In genomic region chr7:139855498-139856270, GRCh38 we compare ENCODE assay signal across 1 cellular context.
TF ChIP-seq lines count a peak whose summit lies in the region.

No MANE protein-coding gene starts in this region.

TF ChIP-seq in K562, 482 proteins besides CTCF, POLR2A, EP300 and RAD21 (continued from another document and continues in another):
- TF ChIP-seq, protein P1, sequence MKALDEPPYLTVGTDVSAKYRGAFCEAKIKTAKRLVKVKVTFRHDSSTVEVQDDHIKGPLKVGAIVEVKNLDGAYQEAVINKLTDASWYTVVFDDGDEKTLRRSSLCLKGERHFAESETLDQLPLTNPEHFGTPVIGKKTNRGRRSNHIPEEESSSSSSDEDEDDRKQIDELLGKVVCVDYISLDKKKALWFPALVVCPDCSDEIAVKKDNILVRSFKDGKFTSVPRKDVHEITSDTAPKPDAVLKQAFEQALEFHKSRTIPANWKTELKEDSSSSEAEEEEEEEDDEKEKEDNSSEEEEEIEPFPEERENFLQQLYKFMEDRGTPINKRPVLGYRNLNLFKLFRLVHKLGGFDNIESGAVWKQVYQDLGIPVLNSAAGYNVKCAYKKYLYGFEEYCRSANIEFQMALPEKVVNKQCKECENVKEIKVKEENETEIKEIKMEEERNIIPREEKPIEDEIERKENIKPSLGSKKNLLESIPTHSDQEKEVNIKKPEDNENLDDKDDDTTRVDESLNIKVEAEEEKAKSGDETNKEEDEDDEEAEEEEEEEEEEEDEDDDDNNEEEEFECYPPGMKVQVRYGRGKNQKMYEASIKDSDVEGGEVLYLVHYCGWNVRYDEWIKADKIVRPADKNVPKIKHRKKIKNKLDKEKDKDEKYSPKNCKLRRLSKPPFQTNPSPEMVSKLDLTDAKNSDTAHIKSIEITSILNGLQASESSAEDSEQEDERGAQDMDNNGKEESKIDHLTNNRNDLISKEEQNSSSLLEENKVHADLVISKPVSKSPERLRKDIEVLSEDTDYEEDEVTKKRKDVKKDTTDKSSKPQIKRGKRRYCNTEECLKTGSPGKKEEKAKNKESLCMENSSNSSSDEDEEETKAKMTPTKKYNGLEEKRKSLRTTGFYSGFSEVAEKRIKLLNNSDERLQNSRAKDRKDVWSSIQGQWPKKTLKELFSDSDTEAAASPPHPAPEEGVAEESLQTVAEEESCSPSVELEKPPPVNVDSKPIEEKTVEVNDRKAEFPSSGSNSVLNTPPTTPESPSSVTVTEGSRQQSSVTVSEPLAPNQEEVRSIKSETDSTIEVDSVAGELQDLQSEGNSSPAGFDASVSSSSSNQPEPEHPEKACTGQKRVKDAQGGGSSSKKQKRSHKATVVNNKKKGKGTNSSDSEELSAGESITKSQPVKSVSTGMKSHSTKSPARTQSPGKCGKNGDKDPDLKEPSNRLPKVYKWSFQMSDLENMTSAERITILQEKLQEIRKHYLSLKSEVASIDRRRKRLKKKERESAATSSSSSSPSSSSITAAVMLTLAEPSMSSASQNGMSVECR (CRISPR knock-in tag; IDR thresholded peaks at IDR 0.05) = no peak
- TF ChIP-seq PHF20 (IDR thresholded peaks at IDR 0.05; ENCODE audit: partially characterized antibody) (peak; percentile 28), GTF2E2 (tag; IDR thresholded peaks at IDR 0.05) (peak; percentile 74; the same call in 1 of the 2 replicates), BDP1 (IDR thresholded peaks at IDR 0.05; ENCODE audit: insufficient read depth, insufficient read length) (no peak), HNRNPUL1 (IDR thresholded peaks at IDR 0.05; ENCODE audit: low read length) (no peak), DPF2 (IDR thresholded peaks at IDR 0.05) (peak; percentile 47; the same call in 1 of the 2 replicates), SMARCE1 (IDR thresholded peaks at IDR 0.05) (0 out of 2 replicates have a peak, but pooled peaks have one; percentile 22), ARID1B (IDR thresholded peaks at IDR 0.05) (no peak; the same call in 1 of the 2 replicates), NR4A1 (CRISPR knock-in tag; IDR thresholded peaks at IDR 0.05) (no peak), NR4A1 (tag; IDR thresholded peaks at IDR 0.05) (peak; percentile 89), LCOR (CRISPR knock-in tag; IDR thresholded peaks at IDR 0.05) (no peak), JUNB (CRISPR knock-in tag; conservative IDR thresholded peaks at IDR 0.05) (no peak), ZNF174 (CRISPR knock-in tag; IDR thresholded peaks at IDR 0.05) (no peak), MTA1 (IDR thresholded peaks at IDR 0.05; ENCODE audit: borderline replicate concordance) (peak; percentile 56; the same call in 1 of the 2 replicates), SLC30A9 (CRISPR knock-in tag; IDR thresholded peaks at IDR 0.05) (no peak), MYC (IDR thresholded peaks at IDR 0.05; ENCODE audit: low read depth, low read length) (0 out of 2 replicates have a peak, but pooled peaks have one; percentile 4), MYC (CRISPR knock-in tag; IDR thresholded peaks at IDR 0.05; ENCODE audit: borderline replicate concordance, low read depth) (0 out of 2 replicates have a peak, but pooled peaks have one; percentile 18), NFE2 (IDR thresholded peaks at IDR 0.05; ENCODE audit: low read depth) (peak; percentile 67), FOXJ3 (CRISPR knock-in tag; IDR thresholded peaks at IDR 0.05) (no peak), SMARCA5 (IDR thresholded peaks at IDR 0.05) (peak; percentile 68; the same call in 1 of the 2 replicates), ZNF79 (CRISPR knock-in tag; IDR thresholded peaks at IDR 0.05; ENCODE audit: low read depth) (no peak), MCM3 (IDR thresholded peaks at IDR 0.05) (no peak), PHF21A (IDR thresholded peaks at IDR 0.05; ENCODE audit: borderline replicate concordance, low read depth) (no peak), NRF1 (conservative IDR thresholded peaks at IDR 0.05 in 1 of 2, IDR thresholded peaks at IDR 0.05 in 1 of 2) (0 out of 4 replicates have a peak, but pooled peaks of 1 of the 2 experiments have one; percentile 38), ZNF175 (CRISPR knock-in tag; IDR thresholded peaks at IDR 0.05; ENCODE audit: low read depth) (peak; percentile 78), CREB3 (tag; conservative IDR thresholded peaks at IDR 0.05; ENCODE audit: low read depth) (peak; percentile 64; the same call in 1 of the 2 replicates), HDAC2 (IDR thresholded peaks at IDR 0.05) (peak; percentile 34; the same call in 1 of the 2 replicates), RCOR1 (IDR thresholded peaks at IDR 0.05; ENCODE audit: borderline replicate concordance in 1 of 2, low read depth in 2 of 2, low read length in 2 of 2) (no peak), NKRF (IDR thresholded peaks at IDR 0.05; ENCODE audit: borderline replicate concordance) (no peak)
- TF ChIP-seq, protein P2, sequence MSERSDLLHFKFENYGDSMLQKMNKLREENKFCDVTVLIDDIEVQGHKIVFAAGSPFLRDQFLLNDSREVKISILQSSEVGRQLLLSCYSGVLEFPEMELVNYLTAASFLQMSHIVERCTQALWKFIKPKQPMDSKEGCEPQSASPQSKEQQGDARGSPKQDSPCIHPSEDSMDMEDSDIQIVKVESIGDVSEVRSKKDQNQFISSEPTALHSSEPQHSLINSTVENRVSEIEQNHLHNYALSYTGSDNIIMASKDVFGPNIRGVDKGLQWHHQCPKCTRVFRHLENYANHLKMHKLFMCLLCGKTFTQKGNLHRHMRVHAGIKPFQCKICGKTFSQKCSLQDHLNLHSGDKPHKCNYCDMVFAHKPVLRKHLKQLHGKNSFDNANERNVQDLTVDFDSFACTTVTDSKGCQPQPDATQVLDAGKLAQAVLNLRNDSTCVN (CRISPR knock-in tag; IDR thresholded peaks at IDR 0.05) = no peak
- TF ChIP-seq, protein P3, sequence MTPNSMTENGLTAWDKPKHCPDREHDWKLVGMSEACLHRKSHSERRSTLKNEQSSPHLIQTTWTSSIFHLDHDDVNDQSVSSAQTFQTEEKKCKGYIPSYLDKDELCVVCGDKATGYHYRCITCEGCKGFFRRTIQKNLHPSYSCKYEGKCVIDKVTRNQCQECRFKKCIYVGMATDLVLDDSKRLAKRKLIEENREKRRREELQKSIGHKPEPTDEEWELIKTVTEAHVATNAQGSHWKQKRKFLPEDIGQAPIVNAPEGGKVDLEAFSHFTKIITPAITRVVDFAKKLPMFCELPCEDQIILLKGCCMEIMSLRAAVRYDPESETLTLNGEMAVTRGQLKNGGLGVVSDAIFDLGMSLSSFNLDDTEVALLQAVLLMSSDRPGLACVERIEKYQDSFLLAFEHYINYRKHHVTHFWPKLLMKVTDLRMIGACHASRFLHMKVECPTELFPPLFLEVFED (CRISPR knock-in tag; conservative IDR thresholded peaks at IDR 0.05) = no peak
- TF ChIP-seq, protein P4, sequence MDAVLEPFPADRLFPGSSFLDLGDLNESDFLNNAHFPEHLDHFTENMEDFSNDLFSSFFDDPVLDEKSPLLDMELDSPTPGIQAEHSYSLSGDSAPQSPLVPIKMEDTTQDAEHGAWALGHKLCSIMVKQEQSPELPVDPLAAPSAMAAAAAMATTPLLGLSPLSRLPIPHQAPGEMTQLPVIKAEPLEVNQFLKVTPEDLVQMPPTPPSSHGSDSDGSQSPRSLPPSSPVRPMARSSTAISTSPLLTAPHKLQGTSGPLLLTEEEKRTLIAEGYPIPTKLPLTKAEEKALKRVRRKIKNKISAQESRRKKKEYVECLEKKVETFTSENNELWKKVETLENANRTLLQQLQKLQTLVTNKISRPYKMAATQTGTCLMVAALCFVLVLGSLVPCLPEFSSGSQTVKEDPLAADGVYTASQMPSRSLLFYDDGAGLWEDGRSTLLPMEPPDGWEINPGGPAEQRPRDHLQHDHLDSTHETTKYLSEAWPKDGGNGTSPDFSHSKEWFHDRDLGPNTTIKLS (IDR thresholded peaks at IDR 0.05; ENCODE audit: borderline replicate concordance, low read depth) = no peak
- TF ChIP-seq, protein P5, sequence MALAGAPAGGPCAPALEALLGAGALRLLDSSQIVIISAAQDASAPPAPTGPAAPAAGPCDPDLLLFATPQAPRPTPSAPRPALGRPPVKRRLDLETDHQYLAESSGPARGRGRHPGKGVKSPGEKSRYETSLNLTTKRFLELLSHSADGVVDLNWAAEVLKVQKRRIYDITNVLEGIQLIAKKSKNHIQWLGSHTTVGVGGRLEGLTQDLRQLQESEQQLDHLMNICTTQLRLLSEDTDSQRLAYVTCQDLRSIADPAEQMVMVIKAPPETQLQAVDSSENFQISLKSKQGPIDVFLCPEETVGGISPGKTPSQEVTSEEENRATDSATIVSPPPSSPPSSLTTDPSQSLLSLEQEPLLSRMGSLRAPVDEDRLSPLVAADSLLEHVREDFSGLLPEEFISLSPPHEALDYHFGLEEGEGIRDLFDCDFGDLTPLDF (CRISPR knock-in tag; IDR thresholded peaks at IDR 0.05) = no peak
- TF ChIP-seq, protein P6, sequence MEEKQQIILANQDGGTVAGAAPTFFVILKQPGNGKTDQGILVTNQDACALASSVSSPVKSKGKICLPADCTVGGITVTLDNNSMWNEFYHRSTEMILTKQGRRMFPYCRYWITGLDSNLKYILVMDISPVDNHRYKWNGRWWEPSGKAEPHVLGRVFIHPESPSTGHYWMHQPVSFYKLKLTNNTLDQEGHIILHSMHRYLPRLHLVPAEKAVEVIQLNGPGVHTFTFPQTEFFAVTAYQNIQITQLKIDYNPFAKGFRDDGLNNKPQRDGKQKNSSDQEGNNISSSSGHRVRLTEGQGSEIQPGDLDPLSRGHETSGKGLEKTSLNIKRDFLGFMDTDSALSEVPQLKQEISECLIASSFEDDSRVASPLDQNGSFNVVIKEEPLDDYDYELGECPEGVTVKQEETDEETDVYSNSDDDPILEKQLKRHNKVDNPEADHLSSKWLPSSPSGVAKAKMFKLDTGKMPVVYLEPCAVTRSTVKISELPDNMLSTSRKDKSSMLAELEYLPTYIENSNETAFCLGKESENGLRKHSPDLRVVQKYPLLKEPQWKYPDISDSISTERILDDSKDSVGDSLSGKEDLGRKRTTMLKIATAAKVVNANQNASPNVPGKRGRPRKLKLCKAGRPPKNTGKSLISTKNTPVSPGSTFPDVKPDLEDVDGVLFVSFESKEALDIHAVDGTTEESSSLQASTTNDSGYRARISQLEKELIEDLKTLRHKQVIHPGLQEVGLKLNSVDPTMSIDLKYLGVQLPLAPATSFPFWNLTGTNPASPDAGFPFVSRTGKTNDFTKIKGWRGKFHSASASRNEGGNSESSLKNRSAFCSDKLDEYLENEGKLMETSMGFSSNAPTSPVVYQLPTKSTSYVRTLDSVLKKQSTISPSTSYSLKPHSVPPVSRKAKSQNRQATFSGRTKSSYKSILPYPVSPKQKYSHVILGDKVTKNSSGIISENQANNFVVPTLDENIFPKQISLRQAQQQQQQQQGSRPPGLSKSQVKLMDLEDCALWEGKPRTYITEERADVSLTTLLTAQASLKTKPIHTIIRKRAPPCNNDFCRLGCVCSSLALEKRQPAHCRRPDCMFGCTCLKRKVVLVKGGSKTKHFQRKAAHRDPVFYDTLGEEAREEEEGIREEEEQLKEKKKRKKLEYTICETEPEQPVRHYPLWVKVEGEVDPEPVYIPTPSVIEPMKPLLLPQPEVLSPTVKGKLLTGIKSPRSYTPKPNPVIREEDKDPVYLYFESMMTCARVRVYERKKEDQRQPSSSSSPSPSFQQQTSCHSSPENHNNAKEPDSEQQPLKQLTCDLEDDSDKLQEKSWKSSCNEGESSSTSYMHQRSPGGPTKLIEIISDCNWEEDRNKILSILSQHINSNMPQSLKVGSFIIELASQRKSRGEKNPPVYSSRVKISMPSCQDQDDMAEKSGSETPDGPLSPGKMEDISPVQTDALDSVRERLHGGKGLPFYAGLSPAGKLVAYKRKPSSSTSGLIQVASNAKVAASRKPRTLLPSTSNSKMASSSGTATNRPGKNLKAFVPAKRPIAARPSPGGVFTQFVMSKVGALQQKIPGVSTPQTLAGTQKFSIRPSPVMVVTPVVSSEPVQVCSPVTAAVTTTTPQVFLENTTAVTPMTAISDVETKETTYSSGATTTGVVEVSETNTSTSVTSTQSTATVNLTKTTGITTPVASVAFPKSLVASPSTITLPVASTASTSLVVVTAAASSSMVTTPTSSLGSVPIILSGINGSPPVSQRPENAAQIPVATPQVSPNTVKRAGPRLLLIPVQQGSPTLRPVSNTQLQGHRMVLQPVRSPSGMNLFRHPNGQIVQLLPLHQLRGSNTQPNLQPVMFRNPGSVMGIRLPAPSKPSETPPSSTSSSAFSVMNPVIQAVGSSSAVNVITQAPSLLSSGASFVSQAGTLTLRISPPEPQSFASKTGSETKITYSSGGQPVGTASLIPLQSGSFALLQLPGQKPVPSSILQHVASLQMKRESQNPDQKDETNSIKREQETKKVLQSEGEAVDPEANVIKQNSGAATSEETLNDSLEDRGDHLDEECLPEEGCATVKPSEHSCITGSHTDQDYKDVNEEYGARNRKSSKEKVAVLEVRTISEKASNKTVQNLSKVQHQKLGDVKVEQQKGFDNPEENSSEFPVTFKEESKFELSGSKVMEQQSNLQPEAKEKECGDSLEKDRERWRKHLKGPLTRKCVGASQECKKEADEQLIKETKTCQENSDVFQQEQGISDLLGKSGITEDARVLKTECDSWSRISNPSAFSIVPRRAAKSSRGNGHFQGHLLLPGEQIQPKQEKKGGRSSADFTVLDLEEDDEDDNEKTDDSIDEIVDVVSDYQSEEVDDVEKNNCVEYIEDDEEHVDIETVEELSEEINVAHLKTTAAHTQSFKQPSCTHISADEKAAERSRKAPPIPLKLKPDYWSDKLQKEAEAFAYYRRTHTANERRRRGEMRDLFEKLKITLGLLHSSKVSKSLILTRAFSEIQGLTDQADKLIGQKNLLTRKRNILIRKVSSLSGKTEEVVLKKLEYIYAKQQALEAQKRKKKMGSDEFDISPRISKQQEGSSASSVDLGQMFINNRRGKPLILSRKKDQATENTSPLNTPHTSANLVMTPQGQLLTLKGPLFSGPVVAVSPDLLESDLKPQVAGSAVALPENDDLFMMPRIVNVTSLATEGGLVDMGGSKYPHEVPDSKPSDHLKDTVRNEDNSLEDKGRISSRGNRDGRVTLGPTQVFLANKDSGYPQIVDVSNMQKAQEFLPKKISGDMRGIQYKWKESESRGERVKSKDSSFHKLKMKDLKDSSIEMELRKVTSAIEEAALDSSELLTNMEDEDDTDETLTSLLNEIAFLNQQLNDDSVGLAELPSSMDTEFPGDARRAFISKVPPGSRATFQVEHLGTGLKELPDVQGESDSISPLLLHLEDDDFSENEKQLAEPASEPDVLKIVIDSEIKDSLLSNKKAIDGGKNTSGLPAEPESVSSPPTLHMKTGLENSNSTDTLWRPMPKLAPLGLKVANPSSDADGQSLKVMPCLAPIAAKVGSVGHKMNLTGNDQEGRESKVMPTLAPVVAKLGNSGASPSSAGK (IDR thresholded peaks at IDR 0.05) = 0 out of 2 replicates have a peak, but pooled peaks have one; percentile 21
